1 cellular context compared by ENCODE assay signal in the genomic region with DNA sequence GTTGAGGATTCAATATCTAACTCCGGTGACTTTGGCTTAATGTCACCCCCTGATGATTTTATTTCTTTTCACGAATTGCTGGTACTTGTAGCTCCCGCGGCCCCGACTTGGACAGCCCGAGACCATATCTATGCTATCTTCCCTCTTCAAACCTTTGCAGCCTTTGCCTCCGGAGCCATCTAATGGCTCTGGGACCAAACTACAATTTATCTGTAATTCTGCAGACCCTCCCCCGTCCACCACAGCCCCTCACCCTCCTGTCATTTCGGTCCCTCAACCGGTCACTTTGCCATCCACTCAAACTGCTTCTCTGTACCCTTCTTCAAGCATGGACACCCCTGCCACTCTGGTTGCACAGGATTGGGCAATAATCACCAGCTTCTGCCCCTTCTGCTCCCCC.
TF ChIP-seq lines count a peak whose summit lies in the region.

No MANE protein-coding gene starts in this region.

TF ChIP-seq in K562, 482 proteins besides CTCF, POLR2A, EP300 and RAD21:
- TF ChIP-seq ZNF445 (CRISPR knock-in tag; IDR thresholded peaks at IDR 0.05; ENCODE audit: low read depth): no peak
- TF ChIP-seq, protein P1, sequence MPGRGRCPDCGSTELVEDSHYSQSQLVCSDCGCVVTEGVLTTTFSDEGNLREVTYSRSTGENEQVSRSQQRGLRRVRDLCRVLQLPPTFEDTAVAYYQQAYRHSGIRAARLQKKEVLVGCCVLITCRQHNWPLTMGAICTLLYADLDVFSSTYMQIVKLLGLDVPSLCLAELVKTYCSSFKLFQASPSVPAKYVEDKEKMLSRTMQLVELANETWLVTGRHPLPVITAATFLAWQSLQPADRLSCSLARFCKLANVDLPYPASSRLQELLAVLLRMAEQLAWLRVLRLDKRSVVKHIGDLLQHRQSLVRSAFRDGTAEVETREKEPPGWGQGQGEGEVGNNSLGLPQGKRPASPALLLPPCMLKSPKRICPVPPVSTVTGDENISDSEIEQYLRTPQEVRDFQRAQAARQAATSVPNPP (IDR thresholded peaks at IDR 0.05; ENCODE audit: borderline replicate concordance, insufficient read depth, insufficient read length): no peak
- no peak for TF ChIP-seq GTF2E2 (tag; IDR thresholded peaks at IDR 0.05)
- TF ChIP-seq NELFE (IDR thresholded peaks at IDR 0.05; ENCODE audit: insufficient read depth, insufficient read length): no peak
- no peak for TF ChIP-seq ZNF12 (CRISPR knock-in tag; IDR thresholded peaks at IDR 0.05)
- no peak for TF ChIP-seq FOXK1 (CRISPR knock-in tag; IDR thresholded peaks at IDR 0.05; ENCODE audit: borderline replicate concordance)
- no peak for TF ChIP-seq ZNF121 (CRISPR knock-in tag; conservative IDR thresholded peaks at IDR 0.05)
- TF ChIP-seq ZZZ3 (IDR thresholded peaks at IDR 0.05): no peak
- TF ChIP-seq ZKSCAN1 (IDR thresholded peaks at IDR 0.05; ENCODE audit: low read depth, low read length): no peak
- TF ChIP-seq, protein P2, sequence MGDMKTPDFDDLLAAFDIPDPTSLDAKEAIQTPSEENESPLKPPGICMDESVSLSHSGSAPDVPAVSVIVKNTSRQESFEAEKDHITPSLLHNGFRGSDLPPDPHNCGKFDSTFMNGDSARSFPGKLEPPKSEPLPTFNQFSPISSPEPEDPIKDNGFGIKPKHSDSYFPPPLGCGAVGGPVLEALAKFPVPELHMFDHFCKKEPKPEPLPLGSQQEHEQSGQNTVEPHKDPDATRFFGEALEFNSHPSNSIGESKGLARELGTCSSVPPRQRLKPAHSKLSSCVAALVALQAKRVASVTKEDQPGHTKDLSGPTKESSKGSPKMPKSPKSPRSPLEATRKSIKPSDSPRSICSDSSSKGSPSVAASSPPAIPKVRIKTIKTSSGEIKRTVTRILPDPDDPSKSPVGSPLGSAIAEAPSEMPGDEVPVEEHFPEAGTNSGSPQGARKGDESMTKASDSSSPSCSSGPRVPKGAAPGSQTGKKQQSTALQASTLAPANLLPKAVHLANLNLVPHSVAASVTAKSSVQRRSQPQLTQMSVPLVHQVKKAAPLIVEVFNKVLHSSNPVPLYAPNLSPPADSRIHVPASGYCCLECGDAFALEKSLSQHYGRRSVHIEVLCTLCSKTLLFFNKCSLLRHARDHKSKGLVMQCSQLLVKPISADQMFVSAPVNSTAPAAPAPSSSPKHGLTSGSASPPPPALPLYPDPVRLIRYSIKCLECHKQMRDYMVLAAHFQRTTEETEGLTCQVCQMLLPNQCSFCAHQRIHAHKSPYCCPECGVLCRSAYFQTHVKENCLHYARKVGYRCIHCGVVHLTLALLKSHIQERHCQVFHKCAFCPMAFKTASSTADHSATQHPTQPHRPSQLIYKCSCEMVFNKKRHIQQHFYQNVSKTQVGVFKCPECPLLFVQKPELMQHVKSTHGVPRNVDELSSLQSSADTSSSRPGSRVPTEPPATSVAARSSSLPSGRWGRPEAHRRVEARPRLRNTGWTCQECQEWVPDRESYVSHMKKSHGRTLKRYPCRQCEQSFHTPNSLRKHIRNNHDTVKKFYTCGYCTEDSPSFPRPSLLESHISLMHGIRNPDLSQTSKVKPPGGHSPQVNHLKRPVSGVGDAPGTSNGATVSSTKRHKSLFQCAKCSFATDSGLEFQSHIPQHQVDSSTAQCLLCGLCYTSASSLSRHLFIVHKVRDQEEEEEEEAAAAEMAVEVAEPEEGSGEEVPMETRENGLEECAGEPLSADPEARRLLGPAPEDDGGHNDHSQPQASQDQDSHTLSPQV (IDR thresholded peaks at IDR 0.05): no peak
